In genomic region chr3:44712455-44713075, GRCh38 we compare ENCODE assay signal across 1 cellular context.
TF ChIP-seq lines count a peak whose summit lies in the region.

Gene ZNF502, plus strand, starts transcription at chr3:44712660. Its CDS starts 7,602 bp downstream, at chr3:44720262.

TF ChIP-seq in HEK293, 187 proteins besides CTCF, POLR2A, EP300 and RAD21 (continued from another document and continues in another):
- peak; percentile 58 for TF ChIP-seq ZBTB26 (tag by site-specific recombination; optimal IDR thresholded peaks at IDR 0.05)
- TF ChIP-seq INSM2 (tag by site-specific recombination; IDR thresholded peaks at IDR 0.05), result no peak
- no peak for TF ChIP-seq GLIS1 (tag by site-specific recombination; IDR thresholded peaks at IDR 0.05)
- no peak for TF ChIP-seq ZNF341 (tag by site-specific recombination; IDR thresholded peaks at IDR 0.05; ENCODE audit: low read depth)
- no peak for TF ChIP-seq ZNF621 (tag by site-specific recombination; IDR thresholded peaks at IDR 0.05)
- no peak for TF ChIP-seq ZNF211 (tag by site-specific recombination; IDR thresholded peaks at IDR 0.05; ENCODE audit: low read depth)
- no peak for TF ChIP-seq ZNF112 (tag by site-specific recombination; IDR thresholded peaks at IDR 0.05)
- no peak for TF ChIP-seq ZNF624 (tag by site-specific recombination; IDR thresholded peaks at IDR 0.05)
- TF ChIP-seq ZBTB11 (tag by site-specific recombination; conservative IDR thresholded peaks at IDR 0.05; ENCODE audit: low read depth), result peak; percentile 59
- peak; percentile 36; the same call in 1 of the 2 replicates for TF ChIP-seq KLF8 (tag by site-specific recombination; IDR thresholded peaks at IDR 0.05)
- TF ChIP-seq SETDB1 (IDR thresholded peaks at IDR 0.05; ENCODE audit: insufficient read length, low read length), result peak; percentile 60
- TF ChIP-seq MEIS1 (CRISPR knock-in tag; IDR thresholded peaks at IDR 0.05; ENCODE audit: borderline replicate concordance), result no peak
- peak; percentile 75 for TF ChIP-seq ZBTB21 (tag by site-specific recombination; IDR thresholded peaks at IDR 0.05)
- no peak for TF ChIP-seq ZBTB8A (tag by site-specific recombination; IDR thresholded peaks at IDR 0.05)
- peak; percentile 99 for TF ChIP-seq ZNF518A (tag by site-specific recombination; conservative IDR thresholded peaks at IDR 0.05; ENCODE audit: low read depth)
- no peak for TF ChIP-seq ZNF404 (tag by site-specific recombination; IDR thresholded peaks at IDR 0.05)
- TF ChIP-seq PATZ1 (tag by site-specific recombination; IDR thresholded peaks at IDR 0.05), result no peak
- TF ChIP-seq ZNF843 (tag by site-specific recombination; IDR thresholded peaks at IDR 0.05), result no peak
- no peak for TF ChIP-seq ZNF26 (tag by site-specific recombination; IDR thresholded peaks at IDR 0.05)
- no peak for TF ChIP-seq PRDM4 (tag by site-specific recombination; IDR thresholded peaks at IDR 0.05)
- no peak for TF ChIP-seq ZNF302 (tag by site-specific recombination; IDR thresholded peaks at IDR 0.05; ENCODE audit: low read depth)
- no peak for TF ChIP-seq ZNF132 (tag by site-specific recombination; IDR thresholded peaks at IDR 0.05; ENCODE audit: borderline replicate concordance)
- TF ChIP-seq GFI1B (tag by site-specific recombination; IDR thresholded peaks at IDR 0.05), result no peak
- TF ChIP-seq ZBTB1 (tag by site-specific recombination; IDR thresholded peaks at IDR 0.05), result no peak
- no peak for TF ChIP-seq YY1 (tag by site-specific recombination; IDR thresholded peaks at IDR 0.05)
- no peak for TF ChIP-seq ZSCAN30 (tag by site-specific recombination; IDR thresholded peaks at IDR 0.05)
- no peak for TF ChIP-seq YY2 (tag by site-specific recombination; IDR thresholded peaks at IDR 0.05)
- no peak for TF ChIP-seq ZNF311 (tag by site-specific recombination; IDR thresholded peaks at IDR 0.05; ENCODE audit: borderline replicate concordance)
- TF ChIP-seq KLF9 (tag by site-specific recombination; IDR thresholded peaks at IDR 0.05; ENCODE audit: low read depth), result no peak
- TF ChIP-seq ZNF747 (tag by site-specific recombination; IDR thresholded peaks at IDR 0.05), result no peak
- no peak for TF ChIP-seq ZNF280C (tag by site-specific recombination; IDR thresholded peaks at IDR 0.05)
- no peak for TF ChIP-seq FEZF1 (tag by site-specific recombination; IDR thresholded peaks at IDR 0.05)
- no peak for TF ChIP-seq ZFP69B (tag by site-specific recombination; IDR thresholded peaks at IDR 0.05)
- TF ChIP-seq ZNF521 (tag by site-specific recombination; IDR thresholded peaks at IDR 0.05), result no peak
- no peak for TF ChIP-seq TRIM28 (IDR thresholded peaks at IDR 0.05; ENCODE audit: borderline replicate concordance, low read length)
- TF ChIP-seq ZNF248 (tag by site-specific recombination; IDR thresholded peaks at IDR 0.05), result no peak
- no peak for TF ChIP-seq RBAK (tag by site-specific recombination; IDR thresholded peaks at IDR 0.05)
- TF ChIP-seq ZNF2 (tag by site-specific recombination; IDR thresholded peaks at IDR 0.05), result no peak
- TF ChIP-seq ZSCAN5A (tag by site-specific recombination; IDR thresholded peaks at IDR 0.05), result no peak
- TF ChIP-seq ZNF433 (tag by site-specific recombination; IDR thresholded peaks at IDR 0.05; ENCODE audit: low read depth), result no peak
- peak; percentile 78 for TF ChIP-seq ZNF629 (tag by site-specific recombination; IDR thresholded peaks at IDR 0.05)
- no peak for TF ChIP-seq HOXC10 (CRISPR knock-in tag; IDR thresholded peaks at IDR 0.05)
